In genomic region chr16:24906199-24906808, GRCh38 we compare ENCODE assay signal across 1 cellular context.
TF ChIP-seq lines count a peak whose summit lies in the region.

No MANE protein-coding gene starts in this region.

TF ChIP-seq in H1, 55 proteins besides CTCF, POLR2A, EP300 and RAD21 (continued from another document):
- TF ChIP-seq CHD7 (IDR thresholded peaks at IDR 0.05; ENCODE audit: insufficient replicate concordance, low read length) (no peak), RBBP5 (IDR thresholded peaks at IDR 0.05; ENCODE audit: borderline replicate concordance, low read depth, low read length) (no peak)
TF ChIP-seq in H1: peak in this region for 0.
